ENCODE assay signal across 29 cellular contexts in genomic region chr13:27825153-27825552, GRCh38. TPM values are rescaled to one million over a fixed set of nuclear protein-coding genes. Genes with fewer than 3 reads are reported as not detected.
"Had no signal": no experiment of that assay in that cellular context is flagged by ENCODE, and none has a peak within 500 bp of the region (broad histone marks: within the 10 kb centered on the region; RNA-seq: fewer than 3 reads in every experiment).

No MANE protein-coding gene starts in this region.

- H3K36me3 ChIP-seq: SJSA1 had no signal

- H3K4me3 Mint-ChIP-seq: IgD-negative memory B cell had no signal

- H3K4me2 ChIP-seq: KMS-11 had no signal

- H3K27ac ChIP-seq: HL-60, KMS-11, SJSA1, SK-N-MC had no signal

- H3K9me3 ChIP-seq: SJSA1 had no signal

- H3K27ac Mint-ChIP-seq: IgD-negative memory B cell had no signal

- H3K36me3 Mint-ChIP-seq: IgD-negative memory B cell had no signal

- DNase-seq: Kasumi-1, MM.1S, MV-4-11, NCI-H1048, NCI-H1105, NCI-H1417, NCI-H1436 treated with DMSO at 0.1 percent for 48 hours, NCI-H1694, NCI-H1930, NCI-H2081, NCI-H2107, NCI-H226, NCI-H446, NCI-H510A, NCI-H524 treated with DMSO at 0.1 percent for 48 hours, NCI-H69, NCI-H774, Right ventricle myocardium superior, RPMI8226, SIG-M5 had no signal

- ATAC-seq: K562 had no signal

- FAIRE-seq: HTR-8/SVneo, K562, RCC 7860 had no signal

- H3K9ac ChIP-seq: KMS-11 had no signal

- H3K4me3 ChIP-seq: K562, SJSA1, SK-N-MC had no signal

- H3K9me3 Mint-ChIP-seq: IgD-negative memory B cell had no signal

RNA-seq across cellular contexts. Expression of gene GSX1, which starts 32.9 kb away (rescaled TPM):
- total RNA-seq: K562, M059J, Right ventricle myocardium superior, SJSA1 had no signal
- polyA plus RNA-seq: IgD-negative memory B cell, K562 had no signal
